Comparison of ENCODE assay signal across 1 cellular context in genomic region chr5:56534102-56534501, GRCh38.
TF ChIP-seq lines count a peak whose summit lies in the region.

No MANE protein-coding gene starts in this region.

TF ChIP-seq in IMR-90, 13 proteins besides CTCF, POLR2A, EP300 and RAD21 (continued from another document):
- no peak for TF ChIP-seq ELK1 (IDR thresholded peaks at IDR 0.05; ENCODE audit: borderline replicate concordance, low read depth, low read length)
- no peak for TF ChIP-seq SMC3 (IDR thresholded peaks at IDR 0.05; ENCODE audit: low read depth, low read length)
- TF ChIP-seq MXI1 (IDR thresholded peaks at IDR 0.05; ENCODE audit: borderline replicate concordance, low read depth, low read length), result no peak
- TF ChIP-seq BHLHE40 (IDR thresholded peaks at IDR 0.05; ENCODE audit: low read depth, low read length), result no peak
- TF ChIP-seq USF2 (IDR thresholded peaks at IDR 0.05; ENCODE audit: low read depth, low read length), result no peak
